ENCODE assay signal across 8 cellular contexts in the genomic region with DNA sequence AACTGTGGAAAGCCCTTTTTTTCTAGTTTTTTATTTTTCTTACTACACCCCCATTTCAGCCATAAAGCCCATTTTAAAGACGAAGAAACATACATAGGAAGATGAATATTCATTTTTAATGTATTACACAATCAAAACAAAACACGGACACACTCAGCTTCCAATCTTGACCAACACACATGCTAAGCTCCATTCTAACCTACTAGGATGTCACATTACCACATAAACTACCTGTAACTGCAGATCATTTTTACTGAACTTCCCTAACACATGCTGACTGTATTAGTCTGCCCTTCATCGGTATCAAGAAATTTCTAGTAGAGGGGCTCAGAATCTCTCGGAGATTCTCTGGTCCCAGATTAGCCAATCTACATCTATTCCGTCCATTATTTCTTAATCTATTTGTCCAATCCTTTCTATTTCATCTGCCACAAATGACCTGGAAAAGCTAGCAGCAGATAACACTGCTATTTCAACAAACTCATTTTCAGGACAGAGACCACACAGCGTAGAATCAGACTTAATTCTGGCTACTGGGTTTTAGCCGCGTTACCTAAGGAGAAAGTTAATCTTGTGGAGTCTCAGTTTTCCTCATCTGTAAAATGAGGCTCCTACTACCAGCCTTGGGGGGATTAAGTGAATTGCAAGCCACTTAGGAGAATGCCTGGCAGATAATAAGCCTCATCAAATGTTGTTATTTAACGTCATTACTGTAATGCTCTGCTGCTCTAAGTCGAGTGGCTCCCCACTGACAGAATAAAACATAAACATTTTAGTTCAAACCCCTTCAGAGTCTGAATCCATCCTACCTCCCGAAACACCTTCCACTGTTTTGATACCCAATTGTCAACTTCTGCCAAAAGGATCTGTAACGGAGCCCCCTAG. TPM values are rescaled to one million over a fixed set of nuclear protein-coding genes. Genes with fewer than 3 reads are reported as not detected.
DNase-seq lines count a peak whose midpoint lies in the region; ATAC-seq, FAIRE-seq and TF ChIP-seq lines count a peak whose summit lies in the region.

No MANE protein-coding gene starts in this region.

- H3K36me3 ChIP-seq in CD8-positive, alpha-beta T cell (ENCODE audit: insufficient read depth, low read length), result no peaks in the 10 kb centered on the region
- H3K36me3 ChIP-seq in endothelial cell of umbilical vein (ENCODE audit: control insufficient read depth in 2 of 2, extremely low read depth in 1 of 2, insufficient read depth in 2 of 2, low read length in 2 of 2) (no peaks in the 10 kb centered on the region), ovary (no peaks in the 10 kb centered on the region)

- intact Hi-C loops in CD8-positive, alpha-beta T cell (cut with DNase I, micrococcal nuclease), result loop anchor here (2.0 to 10.0 kb wide), 6 partner anchors 17 to 1349 kb away; a partner anchor contains a TSS
- intact Hi-C loops in endothelial cell of umbilical vein (cut with micrococcal nuclease) (loop anchor here (2.0 to 10.0 kb wide), 2 partner anchors 17 to 929 kb away; a partner anchor contains a TSS), ovary (cut with DNase I) (loop anchor here in 1 of 4 donors (10.0 kb wide), 1 partner anchor 119 kb away; no protein-coding TSS in a partner anchor)

- H3K9me3 ChIP-seq in CD8-positive, alpha-beta T cell (ENCODE audit: low read length), result no peaks in the 10 kb centered on the region
- no peaks in the 10 kb centered on the region for H3K9me3 ChIP-seq in endothelial cell of umbilical vein (replicated peaks; ENCODE audit: control insufficient read depth, insufficient read depth, low read length)
- H3K9me3 ChIP-seq in ovary, result no peaks in the 10 kb centered on the region

- peak overlapping the region; percentile 99 for H3K9ac ChIP-seq in endothelial cell of umbilical vein (replicated peaks; ENCODE audit: extremely low read depth, insufficient read depth, low read length)

- H3K27me3 Mint-ChIP-seq in CD8-positive, alpha-beta T cell (ENCODE audit: low read depth), result no peaks in the 10 kb centered on the region

- no peak overlapping the region for H3K27ac Mint-ChIP-seq in CD8-positive, alpha-beta T cell

- H3K9me1 ChIP-seq in endothelial cell of umbilical vein (replicated peaks; ENCODE audit: control insufficient read depth, extremely low read depth, insufficient read depth, low read length), result no peaks in the 10 kb centered on the region

- FAIRE-seq in endothelial cell of umbilical vein (lab: Jason Lieb, UNC), result peak; percentile 8

- no peaks in the 10 kb centered on the region for H3K27me3 ChIP-seq in CD8-positive, alpha-beta T cell (ENCODE audit: insufficient read depth, low read length)
- no peaks in the 10 kb centered on the region for H3K27me3 ChIP-seq in endothelial cell of umbilical vein (ENCODE audit: control insufficient read depth in 2 of 2, insufficient read depth in 2 of 2, low read length in 2 of 2)
- no peaks in the 10 kb centered on the region for H3K27me3 ChIP-seq in ovary

- H3K9me3 Mint-ChIP-seq in CD8-positive, alpha-beta T cell, result no peaks in the 10 kb centered on the region

- H2AFZ ChIP-seq in endothelial cell of umbilical vein (ENCODE audit: low read depth, low read length), result no peak overlapping the region

- H3K4me3 Mint-ChIP-seq in CD8-positive, alpha-beta T cell, result no peak overlapping the region

- peaks cover 52% of the 10 kb centered on the region for H3K4me1 ChIP-seq in CD8-positive, alpha-beta T cell (ENCODE audit: insufficient read depth, low read length)
- H3K4me1 ChIP-seq in endothelial cell of umbilical vein (ENCODE audit: control insufficient read depth, extremely low read depth, insufficient read depth, low read length) (peaks cover 22% of the 10 kb centered on the region), ovary (ENCODE audit: insufficient read depth) (peaks cover 5% of the 10 kb centered on the region)

- DNase-seq in CD8-positive, alpha-beta T cell, result no peak
- peak; percentile 22 for DNase-seq in NB4 (ENCODE audit: low read depth)
- DNase-seq in endothelial cell of umbilical vein (ENCODE audit: low read depth, low spot score), result peak; percentile 35
- DNase-seq in ovary, result no peak
- no peak for DNase-seq in NCI-H2171 (lab: John Stamatoyannopoulos, UW)
- DNase-seq in D341Med (ENCODE audit: low spot score), result no peak
- no peak for DNase-seq in activated CD8-positive, alpha-beta memory T cell treated with anti-CD3 and anti-CD28 coated beads, Interleukin-2, amount 50 U/mL, for 4 hours

- POLR2A ChIA-PET in CD8-positive, alpha-beta T cell (lab: Charles Lee), result interaction anchor here (0.9 to 2.5 kb wide), 8 partner anchors 9 to 746 kb away, joined by 3 to 9 read pairs (median 4); a partner anchor contains a TSS
- POLR2A ChIA-PET in endothelial cell of umbilical vein (lab: Charles Lee), result interaction anchor here (0.5 to 2.0 kb wide), 6 partner anchors 8 to 820 kb away, joined by 3 to 4 read pairs (median 3); no protein-coding TSS in a partner anchor

- H3K79me2 ChIP-seq in endothelial cell of umbilical vein (ENCODE audit: control insufficient read depth, insufficient read depth, low read length), result peaks cover 61% of the 10 kb centered on the region

- H3K36me3 Mint-ChIP-seq in CD8-positive, alpha-beta T cell, result peaks cover 17% of the 10 kb centered on the region

- H3K4me3 ChIP-seq in CD8-positive, alpha-beta T cell (ENCODE audit: low read depth, low read length), result peak overlapping the region; percentile 52
- H3K4me3 ChIP-seq in NB4 (ENCODE audit: low read depth, low read length) (peak overlapping the region; percentile 76), endothelial cell of umbilical vein (replicated peaks in 1 of 3; ENCODE audit: insufficient read depth in 1 of 3, low read depth in 1 of 3, low read length in 3 of 3) (peak overlapping the region; percentile 83 to 90 (median 89)), ovary (peak overlapping the region; percentile 85)

- H3K4me2 ChIP-seq in endothelial cell of umbilical vein (ENCODE audit: insufficient read depth, low read length), result peak overlapping the region; percentile 93

- TF ChIP-seq CTCF in CD8-positive, alpha-beta T cell (IDR thresholded peaks at IDR 0.05), result no peak
- TF ChIP-seq CTCF in NB4 (IDR thresholded peaks at IDR 0.05; ENCODE audit: low read depth, low read length) (no peak), endothelial cell of umbilical vein (IDR thresholded peaks at IDR 0.05; ENCODE audit: extremely low read depth in 1 of 2, insufficient read depth in 1 of 2, low read depth in 1 of 2, low read length in 2 of 2) (no peak), ovary (IDR thresholded peaks at IDR 0.05) (no peak)

- peaks cover 56% of the 10 kb centered on the region for H3K4me1 Mint-ChIP-seq in CD8-positive, alpha-beta T cell (ENCODE audit: low read depth)

- no peak for ATAC-seq in CD8-positive, alpha-beta T cell
- no peak for ATAC-seq in HG02970 (IDR thresholded peaks at IDR 0.05; ENCODE audit: low FRiP score, unreplicated experiment)

- H4K20me1 ChIP-seq in endothelial cell of umbilical vein (replicated peaks; ENCODE audit: control insufficient read depth, extremely low read depth, insufficient read depth, low read length), result peaks cover 20% of the 10 kb centered on the region

- CTCF ChIA-PET in CD8-positive, alpha-beta T cell (lab: Charles Lee), result interaction anchor here (0.9 to 4.0 kb wide), 5 partner anchors 8 to 129 kb away, joined by 3 to 14 read pairs (median 4); no protein-coding TSS in a partner anchor
- CTCF ChIA-PET in endothelial cell of umbilical vein (lab: Charles Lee), result interaction anchor here (1.0 to 8.1 kb wide), 7 partner anchors 9 to 129 kb away, joined by 3 to 71 read pairs (median 7); no protein-coding TSS in a partner anchor

- WGBS in ovary, 3 donors, result 2 to 3% (median 2%) methylated on average over 12 of the region's 12 CpGs

- TF ChIP-seq POLR2A in NB4 (IDR thresholded peaks at IDR 0.05; ENCODE audit: extremely low read depth, insufficient read length) (no peak), endothelial cell of umbilical vein (IDR thresholded peaks at IDR 0.05; ENCODE audit: low read depth, low read length) (no peak), ovary (IDR thresholded peaks at IDR 0.05) (no peak)

- dilution Hi-C loops in endothelial cell of umbilical vein (cut with MboI; ENCODE audit: extremely low pct_ligation_motif_present, low sequenced_read_pairs), result no loop called here

- peak overlapping the region; percentile 52 for H3K27ac ChIP-seq in CD8-positive, alpha-beta T cell (ENCODE audit: low read depth, low read length)
- H3K27ac ChIP-seq in endothelial cell of umbilical vein (ENCODE audit: insufficient read depth, low read depth, low read length) (peak overlapping the region; percentile 15), ovary (peak overlapping the region; percentile 95 to 98)

- TF ChIP-seq EP300 in ovary (IDR thresholded peaks at IDR 0.05), result no peak

- no TSS peak for BruUV-seq in endothelial cell of umbilical vein (replicated peaks; lab: Mats Ljungman, UMichigan)

TF ChIP-seq in endothelial cell of umbilical vein, 7 proteins besides CTCF, POLR2A, EP300 and RAD21:
- TF ChIP-seq, protein P1, sequence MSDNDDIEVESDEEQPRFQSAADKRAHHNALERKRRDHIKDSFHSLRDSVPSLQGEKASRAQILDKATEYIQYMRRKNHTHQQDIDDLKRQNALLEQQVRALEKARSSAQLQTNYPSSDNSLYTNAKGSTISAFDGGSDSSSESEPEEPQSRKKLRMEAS (IDR thresholded peaks at IDR 0.05; ENCODE audit: insufficient read depth, insufficient read length), result no peak
- no peak for TF ChIP-seq MYC (IDR thresholded peaks at IDR 0.05; ENCODE audit: low read depth, low read length)
- TF ChIP-seq EZH2 (IDR thresholded peaks at IDR 0.05; ENCODE audit: borderline replicate concordance, low read depth, low read length, severe bottlenecking), result no peak
TF ChIP-seq in endothelial cell of umbilical vein: peak in this region for 0.

RNA-seq across cellular contexts. Expression of a gene that starts 1.6 kb away (rescaled TPM):
- 100 to 1,000 TPM; 381 to 403 TPM for total RNA-seq in CD8-positive, alpha-beta T cell
- total RNA-seq in endothelial cell of umbilical vein (212 and 227 TPM in 2 replicates), ovary (100 to 1,000 TPM; 220 to 564 (median 355) TPM)
- polyA plus RNA-seq in endothelial cell of umbilical vein (83.6 and 88.6 TPM in 2 replicates), ovary (100 to 1,000 TPM; 296 to 772 TPM)
- polyA plus RNA-seq in endothelial cell of umbilical vein (2011; cell fraction: cytosol; rRNA removed), result 118 and 144 TPM in 2 replicates
- 44.6 and 62.4 TPM in 2 replicates for polyA plus RNA-seq in endothelial cell of umbilical vein (2011; cell fraction: nucleus; rRNA removed)
- 144 and 185 TPM in 2 replicates for polyA plus RNA-seq in endothelial cell of umbilical vein (2012)
- polyA minus RNA-seq in endothelial cell of umbilical vein, result 228 and 308 TPM in 2 replicates
- polyA minus RNA-seq in endothelial cell of umbilical vein (2011; cell fraction: cytosol; rRNA and poly(A)+ RNA removed), result 115 TPM
- 70.5 and 72.0 TPM in 2 replicates for polyA minus RNA-seq in endothelial cell of umbilical vein (2011; cell fraction: nucleus; rRNA and poly(A)+ RNA removed)

Comparison
In these comparisons a context has a peak if more than half of its experiments do, and no peak if none do; other contexts are left out.
1. DNase-seq: peak in NB4 (single experiment) and endothelial cell of umbilical vein (single experiment); none in CD8-positive, alpha-beta T cell (0 of 7), ovary (0 of 5), NCI-H2171 (single experiment), D341Med (single experiment) and activated CD8-positive, alpha-beta memory T cell treated with anti-CD3 and anti-CD28 coated beads, Interleukin-2, amount 50 U/mL, for 4 hours (single experiment).
2. H3K27ac ChIP-seq: peak in every context shown above with its lines; median percentile 96 in ovary; 52 in CD8-positive, alpha-beta T cell; 15 in endothelial cell of umbilical vein.
3. Peak in every context shown above with its lines, with median percentiles within 50 percentile points of each other: H3K4me3 ChIP-seq.